Comparison of ENCODE assay signal across 9 cellular contexts in genomic region chr10:11824376-11824775, GRCh38. TPM values are rescaled to one million over a fixed set of nuclear protein-coding genes. Genes with fewer than 3 reads are reported as not detected.
DNase-seq lines count a peak whose midpoint lies in the region; ATAC-seq, FAIRE-seq and TF ChIP-seq lines count a peak whose summit lies in the region.
"Had no signal": no experiment of that assay in that cellular context is flagged by ENCODE, and none has a peak within 500 bp of the region (broad histone marks: within the 10 kb centered on the region; RNA-seq: fewer than 3 reads in every experiment).

No MANE protein-coding gene starts in this region.

- no peak overlapping the region for H3K27ac ChIP-seq in SU-DHL-6 (ENCODE audit: low read depth, low read length)
- H3K27ac ChIP-seq in esophagus squamous epithelium: peak overlapping the region in 2 of 4 donors; percentile 78 to 90
- peak overlapping the region; percentile 92 to 93 for H3K27ac ChIP-seq in prostate gland

- H3K9me3 ChIP-seq in SU-DHL-6 (ENCODE audit: insufficient read depth, low read length) (no peaks in the 10 kb centered on the region), esophagus squamous epithelium (no peaks in the 10 kb centered on the region), prostate gland (no peaks in the 10 kb centered on the region)

- no peak for ATAC-seq in HG02588 (IDR thresholded peaks at IDR 0.05; ENCODE audit: unreplicated experiment)

- 31 to 35% methylated on average over 6 of the region's 6 CpGs for WGBS in esophagus squamous epithelium, 2 donors
- 38% methylated on average over 6 of the region's 6 CpGs for WGBS in prostate gland

- peak; percentile 30 for FAIRE-seq in H54 (lab: Jason Lieb, UNC)

- H3K9me2 ChIP-seq in SU-DHL-6 (replicated peaks; ENCODE audit: insufficient read depth, low read length): no peaks in the 10 kb centered on the region

- H3K9ac ChIP-seq in SU-DHL-6 (ENCODE audit: low read length): no peak overlapping the region

- peaks cover 18% of the 10 kb centered on the region; the same call in 1 of the 2 replicates for H3F3A ChIP-seq in SU-DHL-6 (ENCODE audit: insufficient read depth)

- H4K20me1 ChIP-seq in SU-DHL-6 (ENCODE audit: low read depth, low read length): 0 out of 2 replicates have a peak, but pooled peaks cover 6% of the 10 kb centered on the region

- no peaks in the 10 kb centered on the region for H3K79me2 ChIP-seq in SU-DHL-6 (ENCODE audit: insufficient read depth, low read length)

- H3K27me3 ChIP-seq in SU-DHL-6 (ENCODE audit: low read length): no peaks in the 10 kb centered on the region
- H3K27me3 ChIP-seq in esophagus squamous epithelium: peaks cover 0 to 12% (median 0%) of the 10 kb centered on the region in 4 donors
- no peaks in the 10 kb centered on the region for H3K27me3 ChIP-seq in prostate gland (replicated peaks; ENCODE audit: insufficient read depth)

- DNase-seq in H54 (ENCODE audit: insufficient read length, low spot score) (no peak), esophagus squamous epithelium (lab: John Stamatoyannopoulos, UW) (no peak), prostate gland (ENCODE audit: low spot score) (peak; percentile 9), EL (no peak), retina (no peak), nucleus accumbens (lab: John Stamatoyannopoulos, UW) (no peak)
- DNase-seq: Karpas-422 had no signal

- peaks cover 3 to 52% (median 11%) of the 10 kb centered on the region in 3 donors for H3K4me1 ChIP-seq in esophagus squamous epithelium
- H3K4me1 ChIP-seq in prostate gland (replicated peaks): no peaks in the 10 kb centered on the region

- no peak for TF ChIP-seq POLR2A in H54 (IDR thresholded peaks at IDR 0.05; ENCODE audit: low read depth, low read length)
- TF ChIP-seq POLR2A in esophagus squamous epithelium (IDR thresholded peaks at IDR 0.05): no peak
- no peak for TF ChIP-seq POLR2A in prostate gland (IDR thresholded peaks at IDR 0.05)

- H2AFZ ChIP-seq in SU-DHL-6 (ENCODE audit: low read depth, low read length, severe bottlenecking): no peak overlapping the region

- H3K36me3 ChIP-seq in SU-DHL-6 (ENCODE audit: low read length) (no peaks in the 10 kb centered on the region), esophagus squamous epithelium (no peaks in the 10 kb centered on the region), prostate gland (no peaks in the 10 kb centered on the region)

- intact Hi-C loops in esophagus squamous epithelium (cut with DNase I) (no loop called here), prostate gland (cut with DNase I) (no loop called here)

- TF ChIP-seq CTCF in SU-DHL-6 (IDR thresholded peaks at IDR 0.05; ENCODE audit: insufficient read depth, low read length, poor library complexity, severe bottlenecking): no peak
- TF ChIP-seq CTCF in esophagus squamous epithelium (IDR thresholded peaks at IDR 0.05): no peak
- TF ChIP-seq CTCF in prostate gland (IDR thresholded peaks at IDR 0.05): no peak

- peak overlapping the region; percentile 56 for H3K4me2 ChIP-seq in SU-DHL-6 (ENCODE audit: low read depth, low read length, poor library complexity, severe bottlenecking)

- H3K4me3 ChIP-seq in SU-DHL-6 (ENCODE audit: insufficient read depth, low read length, poor library complexity, severe bottlenecking) (peak overlapping the region; percentile 65), esophagus squamous epithelium (peak overlapping the region; percentile 69 to 98 (median 88)), prostate gland (peak overlapping the region; percentile 96)

RNA-seq across cellular contexts. Expression of gene PROSER2, which starts 1.2 kb away (rescaled TPM):
- total RNA-seq in esophagus squamous epithelium (10 to 100 TPM in 2 of 4 donors, 1 to 10 TPM in 2; 6.4 to 15.5 (median 11.1) TPM), prostate gland (10 to 100 TPM; 24.7 to 39.9 TPM)
